ENCODE assay signal across 34 cellular contexts in the genomic region with DNA sequence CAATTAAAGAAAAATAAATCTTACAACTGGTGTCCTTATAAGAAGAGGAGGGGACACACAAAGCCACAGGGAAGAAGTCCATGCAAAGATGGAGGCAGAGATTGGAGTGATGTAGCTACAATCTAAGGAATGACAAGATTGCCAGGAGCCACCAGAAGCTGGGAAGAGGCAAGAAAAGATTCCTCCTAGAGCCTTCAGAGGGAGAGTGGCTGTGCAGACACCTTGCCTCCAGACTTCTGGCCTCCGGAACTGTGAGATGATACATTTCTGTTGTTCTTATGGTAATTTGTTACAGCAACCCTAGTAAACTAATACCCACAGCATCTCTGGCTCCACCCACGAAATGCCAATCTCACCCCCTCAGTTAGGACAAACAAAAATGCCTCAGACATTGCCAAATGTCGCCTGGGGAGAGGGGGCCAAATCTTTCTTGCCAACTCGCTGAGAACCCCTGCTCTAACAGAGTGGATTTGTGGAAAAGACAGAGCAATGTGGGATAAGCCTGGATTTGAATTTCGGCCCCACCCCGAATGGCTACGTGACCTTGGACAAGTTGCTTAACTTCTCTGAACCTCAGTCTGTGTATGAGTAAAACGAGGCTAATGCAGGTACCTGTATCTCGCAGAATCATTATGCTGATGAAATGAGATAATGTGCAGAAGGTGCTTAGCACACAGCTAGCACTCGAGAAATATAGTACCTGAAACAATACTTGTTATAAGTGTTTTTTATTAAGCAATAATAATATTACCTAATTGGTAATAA. TPM values are rescaled to one million over a fixed set of nuclear protein-coding genes. Genes with fewer than 3 reads are reported as not detected.
"Had no signal": no experiment of that assay in that cellular context is flagged by ENCODE, and none has a peak within 500 bp of the region (broad histone marks: within the 10 kb centered on the region; RNA-seq: fewer than 3 reads in every experiment).

No MANE protein-coding gene starts in this region.

- H3K27ac Mint-ChIP-seq: mesothelial cell of epicardium; natural killer cell; stimulated activated naive CD8-positive, alpha-beta T cell treated with anti-CD3 and anti-CD28 coated beads, Interleukin-15, Interleukin-2, amounts not matched to agents 100 ng/mL and 50 ng/mL, for 24 hours had no signal

- H3K27ac ChIP-seq: lower lobe of right lung, pancreas, prostate gland, sigmoid colon, spleen, suprapubic skin, thoracic aorta, tibial artery, upper lobe of left lung, vagina had no signal

- H3K27me3 ChIP-seq: pancreas, suprapubic skin, upper lobe of left lung, vagina had no signal

- H3K36me3 Mint-ChIP-seq: mesothelial cell of epicardium; naive B cell; natural killer cell; stimulated activated effector memory CD8-positive, alpha-beta T cell treated with anti-CD3 and anti-CD28 coated beads, Interleukin-12 subunit alpha, Interleukin-12 subunit beta, amount 100 ng/mL, for 72 hours had no signal

- DNase-seq: hippocampal formation; kidney glomerular epithelial cell; left cardiac atrium; lower lobe of right lung; mammary epithelial cell; mesenchymal stem cell; naive B cell; natural killer cell; nucleus accumbens; pancreas; posterior cingulate gyrus; retina; right cardiac atrium; sigmoid colon; small intestine; spleen; stimulated activated CD4-positive, alpha-beta T cell treated with anti-CD3 and anti-CD28 coated beads, Interleukin-4, amount 100 ng/mL, for 24 hours; stimulated activated naive CD4-positive, alpha-beta T cell; tibial artery; upper lobe of left lung had no signal

- FAIRE-seq: keratinocyte, pancreas, small intestine had no signal

- H3K9me3 ChIP-seq: lower lobe of right lung, pancreas, prostate gland, sigmoid colon, spleen, suprapubic skin, thoracic aorta, tibial artery, upper lobe of left lung, vagina had no signal

- H3K9me3 Mint-ChIP-seq: mesothelial cell of epicardium; natural killer cell; stimulated activated effector memory CD8-positive, alpha-beta T cell treated with anti-CD3 and anti-CD28 coated beads, Interleukin-12 subunit alpha, Interleukin-12 subunit beta, amount 100 ng/mL, for 72 hours; stimulated activated naive CD8-positive, alpha-beta T cell treated with anti-CD3 and anti-CD28 coated beads, Interleukin-15, Interleukin-2, amounts not matched to agents 100 ng/mL and 50 ng/mL, for 24 hours had no signal

- H3K4me3 ChIP-seq: lower lobe of right lung, prostate gland, sigmoid colon, suprapubic skin, thoracic aorta, tibial artery, vagina had no signal

- H3K4me1 ChIP-seq: pancreas, prostate gland, suprapubic skin had no signal

- ATAC-seq: natural killer cell, right cardiac atrium had no signal

- H3K36me3 ChIP-seq: lower lobe of right lung, pancreas, prostate gland, sigmoid colon, spleen, suprapubic skin, thoracic aorta, tibial artery, upper lobe of left lung, vagina had no signal

RNA-seq across cellular contexts. Expression of gene PRSS54, which starts 59.8 kb away (rescaled TPM):
- total RNA-seq: left cardiac atrium, left lobe of liver, liver, lower lobe of right lung, mammary epithelial cell, mesothelial cell of epicardium, natural killer cell, osteoblast, pancreas, right cardiac atrium, sigmoid colon, spleen, subcutaneous adipose tissue, suprapubic skin, thoracic aorta, upper lobe of left lung, urinary bladder, vagina had no signal
- polyA plus RNA-seq: keratinocyte, liver, mammary epithelial cell, neural cell, pancreas, right cardiac atrium, sigmoid colon, small intestine, spleen, urinary bladder had no signal
